15 cellular contexts compared by ENCODE assay signal in the genomic region with DNA sequence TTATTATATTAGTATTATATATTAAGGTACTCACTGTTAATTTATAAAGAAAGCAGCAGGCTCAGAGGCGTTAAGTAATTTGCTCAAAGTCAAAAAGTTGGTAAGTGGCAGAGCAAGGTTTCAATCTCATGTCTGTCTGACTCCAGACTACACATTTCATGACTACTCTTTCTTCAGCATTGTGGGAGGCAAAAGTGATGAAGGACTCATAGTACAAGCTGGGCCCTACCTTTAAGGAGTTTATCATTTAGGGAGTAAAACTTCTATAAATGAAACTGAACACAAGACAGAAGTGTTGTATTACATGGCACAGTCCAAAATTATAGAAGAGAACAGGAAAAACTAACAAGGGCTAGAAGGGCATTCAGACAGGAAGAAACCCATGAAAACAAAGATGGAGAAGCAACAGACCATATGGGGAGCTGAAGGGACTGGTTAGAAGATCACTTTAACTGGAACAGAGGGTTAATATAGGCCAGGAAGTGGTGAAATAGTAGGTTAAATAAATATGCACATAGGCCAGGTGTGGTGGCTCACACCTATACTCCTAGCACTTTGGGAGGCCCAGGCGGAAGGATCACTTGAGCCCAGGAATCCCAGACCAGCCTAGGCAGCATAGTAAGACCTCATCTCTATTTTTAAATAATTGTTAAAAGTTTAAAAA. TPM values are rescaled to one million over a fixed set of nuclear protein-coding genes. Genes with fewer than 3 reads are reported as not detected.
DNase-seq lines count a peak whose midpoint lies in the region; TF ChIP-seq lines count a peak whose summit lies in the region.
"Had no signal": no experiment of that assay in that cellular context is flagged by ENCODE, and none has a peak within 500 bp of the region (broad histone marks: within the 10 kb centered on the region; RNA-seq: fewer than 3 reads in every experiment).

No MANE protein-coding gene starts in this region.

- TF ChIP-seq CTCF in PC-9 (conservative IDR thresholded peaks at IDR 0.05) (no peak), neural progenitor cell (IDR thresholded peaks at IDR 0.05) (no peak)

- no peaks in the 10 kb centered on the region for H4K20me1 ChIP-seq in PC-9 (ENCODE audit: insufficient read depth)
- peaks cover 30% of the 10 kb centered on the region for H4K20me1 ChIP-seq in neural progenitor cell (ENCODE audit: low read depth)

- no peaks in the 10 kb centered on the region for H3K36me3 Mint-ChIP-seq in neural progenitor cell

- no peak overlapping the region for H3K27ac Mint-ChIP-seq in neural progenitor cell

- H3K27me3 Mint-ChIP-seq in neural progenitor cell (ENCODE audit: insufficient read depth, low read depth) = no peaks in the 10 kb centered on the region

- H3K79me1 ChIP-seq in mesendoderm (ENCODE audit: low read length) = peaks cover 10% of the 10 kb centered on the region

- no peak overlapping the region for H3K9ac ChIP-seq in mesendoderm (ENCODE audit: low read length)
- no peak overlapping the region for H3K9ac ChIP-seq in neural progenitor cell

- H2BK5ac ChIP-seq in mesendoderm (ENCODE audit: low read length) = no peak overlapping the region

- H3K9me3 ChIP-seq in muscle layer of duodenum (ENCODE audit: control insufficient read depth in 1 of 2, low read length in 2 of 2) (peaks cover 0 to 3% of the 10 kb centered on the region in 2 donors), PC-9 (ENCODE audit: insufficient read depth, low read depth) (no peaks in the 10 kb centered on the region), neural progenitor cell (ENCODE audit: low read depth) (no peaks in the 10 kb centered on the region)
- H3K9me3 ChIP-seq: BE2C had no signal

- WGBS in adipose tissue, 3 donors = 92 to 97% (median 96%) methylated on average over 2 of the region's 2 CpGs
- no CpG with 5 or more reads among the region's 2 CpGs for WGBS in mesendoderm (ENCODE audit: extremely low coverage, insufficient coverage, low lambda C conversion rate)

- CTCF ChIA-PET in PC-9 (lab: Charles Lee) = no interaction called here

- H3K4me2 ChIP-seq in mesendoderm (ENCODE audit: low read length) (no peak overlapping the region), PC-9 (no peak overlapping the region), neural progenitor cell (no peak overlapping the region)

- H3K27ac ChIP-seq in adipose tissue (ENCODE audit: low read depth, low read length) (peak overlapping the region; percentile 26), muscle layer of duodenum (ENCODE audit: low read length) (peak overlapping the region; percentile 67), temporal lobe (ENCODE audit: low read depth, low read length) (peak overlapping the region; percentile 64), mesendoderm (ENCODE audit: low read depth, low read length) (no peak overlapping the region), PC-9 (no peak overlapping the region), neural progenitor cell (no peak overlapping the region)

- DNase-seq in DMS53 (lab: John Stamatoyannopoulos, UW) (peak; percentile 21), DMS53 treated with DMSO at 0.1 percent for 48 hours (lab: John Stamatoyannopoulos, UW; ENCODE audit: unreplicated experiment) (no peak), mesendoderm (no peak), PC-9 (no peak), neural progenitor cell (ENCODE audit: low spot score) (no peak)
- DNase-seq: 8988T, activated gamma-delta T cell treated with Interleukin-2 at 50 U/mL for 16 hours, BE2C, kidney, NCI-H1436 treated with DMSO at 0.1 percent for 48 hours, NCI-H774, PC-3 had no signal

- no peak overlapping the region for H3K23ac ChIP-seq in mesendoderm (ENCODE audit: low read length)

- H3K9me2 ChIP-seq in PC-9 (ENCODE audit: insufficient read depth) = no peaks in the 10 kb centered on the region

- H2BK120ac ChIP-seq in mesendoderm (ENCODE audit: low read depth, low read length) = no peak overlapping the region

- intact Hi-C loops in PC-9 (cut with micrococcal nuclease; ENCODE audit: unreplicated experiment) = no loop called here

- no peak overlapping the region for H2BK15ac ChIP-seq in mesendoderm (replicated peaks; ENCODE audit: low read depth)

- no peak overlapping the region for H4K8ac ChIP-seq in mesendoderm (ENCODE audit: low read depth, low read length)

- no peak overlapping the region for H3K4me3 Mint-ChIP-seq in neural progenitor cell

- H3K27me3 ChIP-seq in muscle layer of duodenum (ENCODE audit: low read depth, low read length) (no peaks in the 10 kb centered on the region), mesendoderm (ENCODE audit: insufficient read depth, low read length, poor library complexity) (no peaks in the 10 kb centered on the region), PC-9 (ENCODE audit: insufficient read depth, low read depth) (no peaks in the 10 kb centered on the region), neural progenitor cell (no peaks in the 10 kb centered on the region)
- H3K27me3 ChIP-seq: BE2C had no signal

- POLR2A ChIA-PET in PC-9 (lab: Charles Lee; ENCODE audit: unreplicated experiment) = interaction anchor here (0.6 kb wide), 1 partner anchor 44 kb away, joined by 4 read pairs; no protein-coding TSS in a partner anchor

- H3F3A ChIP-seq in PC-9 (ENCODE audit: insufficient read depth, low read depth) (no peaks in the 10 kb centered on the region; the same call in 1 of the 2 replicates), neural progenitor cell (ENCODE audit: low read depth) (peaks cover 18% of the 10 kb centered on the region)

- H3K4me1 ChIP-seq in muscle layer of duodenum (ENCODE audit: control insufficient read depth in 1 of 2, insufficient read depth in 2 of 2, low read length in 2 of 2) = peaks cover 29 to 31% of the 10 kb centered on the region in 2 donors
- peaks cover 4% of the 10 kb centered on the region for H3K4me1 ChIP-seq in mesendoderm (ENCODE audit: control insufficient read depth, low read depth, low read length)
- peaks cover 23% of the 10 kb centered on the region for H3K4me1 ChIP-seq in PC-9 (replicated peaks; ENCODE audit: insufficient read depth)
- peaks cover 16% of the 10 kb centered on the region for H3K4me1 ChIP-seq in neural progenitor cell

- no peak overlapping the region for H3K56ac ChIP-seq in mesendoderm (ENCODE audit: low read length)

- H3K4me1 Mint-ChIP-seq in neural progenitor cell = peaks cover 13% of the 10 kb centered on the region

- no peak overlapping the region for H2AK5ac ChIP-seq in mesendoderm (ENCODE audit: low read length)

- H3K4me3 ChIP-seq in muscle layer of duodenum (ENCODE audit: low read depth in 1 of 2, low read length in 2 of 2) (no peak overlapping the region), mesendoderm (ENCODE audit: low read length) (no peak overlapping the region), PC-9 (no peak overlapping the region), neural progenitor cell (no peak overlapping the region)

- H3K4ac ChIP-seq in mesendoderm (ENCODE audit: low read depth, low read length) = no peak overlapping the region

- H4K5ac ChIP-seq in mesendoderm (ENCODE audit: low read length) = no peak overlapping the region

- no peak overlapping the region for H3K18ac ChIP-seq in mesendoderm (ENCODE audit: low read length)

- BruUV-seq in PC-9 (replicated peaks; lab: Mats Ljungman, UMichigan) = no TSS peak

- no peaks in the 10 kb centered on the region for H3K9me3 Mint-ChIP-seq in neural progenitor cell

- H3K79me2 ChIP-seq in mesendoderm (ENCODE audit: control insufficient read depth, insufficient read depth, low read length) (peaks cover 14% of the 10 kb centered on the region), PC-9 (ENCODE audit: low read depth) (peaks cover 68% of the 10 kb centered on the region), neural progenitor cell (ENCODE audit: low read depth) (peaks cover 100% of the 10 kb centered on the region)

- H3K36me3 ChIP-seq in muscle layer of duodenum (ENCODE audit: control insufficient read depth in 1 of 2, insufficient read depth in 2 of 2, low read length in 2 of 2) = no peaks in the 10 kb centered on the region
- no peaks in the 10 kb centered on the region for H3K36me3 ChIP-seq in mesendoderm (ENCODE audit: control insufficient read depth, insufficient read depth, low read length)
- no peaks in the 10 kb centered on the region for H3K36me3 ChIP-seq in PC-9 (ENCODE audit: low read depth)
- H3K36me3 ChIP-seq in neural progenitor cell = no peaks in the 10 kb centered on the region
- H3K36me3 ChIP-seq: BE2C had no signal

- no peak overlapping the region for H2AFZ ChIP-seq in PC-9
- no peak overlapping the region for H2AFZ ChIP-seq in neural progenitor cell (replicated peaks)

RNA-seq across cellular contexts. Expression of gene SORT1, which starts 11.5 kb away (rescaled TPM):
- 10 to 100 TPM; 13.2 to 47.9 (median 24.6) TPM for polyA plus RNA-seq in adipose tissue
- total RNA-seq in temporal lobe (46.7 TPM), PC-9 (2021) (25.7 and 27.9 TPM in 2 replicates), neural progenitor cell (ENCODE audit: low replicate concordance) (33.3 and 38.9 TPM in 2 replicates)
- 12.9 TPM for polyA plus RNA-seq in mesendoderm (2013, experiment 1 of 2)
- polyA plus RNA-seq in mesendoderm (2013, experiment 2 of 2) = 12.9 TPM

RNA-seq across cellular contexts. Expression of gene PSMA5, which starts 40.1 kb away (rescaled TPM):
- 10 to 100 TPM; 28.5 to 47.2 (median 33.9) TPM for polyA plus RNA-seq in adipose tissue
- total RNA-seq in temporal lobe = 21.1 TPM
- 107 TPM for polyA plus RNA-seq in mesendoderm (2013, experiment 1 of 2)
- polyA plus RNA-seq in mesendoderm (2013, experiment 2 of 2) = 106 TPM
- total RNA-seq in PC-9 (2021) = 168 and 172 TPM in 2 replicates
- 49.9 and 62.0 TPM in 2 replicates for total RNA-seq in neural progenitor cell (ENCODE audit: low replicate concordance)

Comparison
In these comparisons a context has a peak if more than half of its experiments do, and no peak if none do; other contexts are left out.
1. H3K27ac ChIP-seq: peak in adipose tissue (single experiment), muscle layer of duodenum (single experiment) and temporal lobe (single experiment); none in mesendoderm (single experiment), PC-9 (single experiment) and neural progenitor cell (single experiment).